16 cellular contexts compared by ENCODE assay signal in genomic region chr19:6945733-6946132, GRCh38. TPM values are rescaled to one million over a fixed set of nuclear protein-coding genes. Genes with fewer than 3 reads are reported as not detected.
A peak's percentile ranks its signal among the peaks of the same experiment; 100 is the strongest.
DNase-seq lines count a peak whose midpoint lies in the region; ATAC-seq and TF ChIP-seq lines count a peak whose summit lies in the region.
"Had no signal": no experiment of that assay in that cellular context is flagged by ENCODE, and none has a peak within 500 bp of the region (broad histone marks: within the 10 kb centered on the region; RNA-seq: fewer than 3 reads in every experiment).

No MANE protein-coding gene starts in this region.

- no peaks in the 10 kb centered on the region for H3K36me3 Mint-ChIP-seq in activated CD4-positive, alpha-beta T cell treated with anti-CD3 and anti-CD28 coated beads for 36 hours (ENCODE audit: low read depth)
- H3K36me3 Mint-ChIP-seq in activated naive CD4-positive, alpha-beta T cell treated with anti-CD3 and anti-CD28 coated beads, Interleukin-2, amount 50 U/mL, for 72 hours: peaks cover 0 to 9% of the 10 kb centered on the region in 2 donors
- no peaks in the 10 kb centered on the region for H3K36me3 Mint-ChIP-seq in activated CD8-positive, alpha-beta T cell treated with anti-CD3 and anti-CD28 coated beads, Interleukin-2, amount 10 ng/mL, durations not matched to agents 7 days and 5 days (ENCODE audit: low read depth)
- H3K36me3 Mint-ChIP-seq in stimulated activated effector memory CD8-positive, alpha-beta T cell treated with anti-CD3 and anti-CD28 coated beads, Interleukin-12 subunit alpha, Interleukin-12 subunit beta, amount 100 ng/mL, for 72 hours: no peaks in the 10 kb centered on the region

- no peaks in the 10 kb centered on the region for H3K9me3 Mint-ChIP-seq in activated CD4-positive, alpha-beta T cell treated with anti-CD3 and anti-CD28 coated beads for 36 hours (ENCODE audit: low read depth)
- no peaks in the 10 kb centered on the region for H3K9me3 Mint-ChIP-seq in activated naive CD4-positive, alpha-beta T cell treated with anti-CD3 and anti-CD28 coated beads, Interleukin-2, amount 50 U/mL, for 72 hours
- H3K9me3 Mint-ChIP-seq in activated CD8-positive, alpha-beta T cell treated with anti-CD3 and anti-CD28 coated beads, Interleukin-2, amount 10 ng/mL, durations not matched to agents 7 days and 5 days (ENCODE audit: insufficient read depth): no peaks in the 10 kb centered on the region
- no peaks in the 10 kb centered on the region for H3K9me3 Mint-ChIP-seq in stimulated activated effector memory CD8-positive, alpha-beta T cell treated with anti-CD3 and anti-CD28 coated beads, Interleukin-12 subunit alpha, Interleukin-12 subunit beta, amount 100 ng/mL, for 72 hours
- H3K9me3 Mint-ChIP-seq: CD4-positive, alpha-beta T cell had no signal

- no peak for TF ChIP-seq EP300 in upper lobe of left lung (IDR thresholded peaks at IDR 0.05)

- no peak for TF ChIP-seq CTCF in upper lobe of left lung (IDR thresholded peaks at IDR 0.05)

- H3K4me3 ChIP-seq in upper lobe of left lung: no peak overlapping the region
- H3K4me3 ChIP-seq: BLaER1, GM12878, GM23338 had no signal

- CTCF ChIA-PET in activated CD4-positive, alpha-beta T cell treated with anti-CD3 and anti-CD28 coated beads for 36 hours (lab: Charles Lee): interaction anchor here (1.0 kb wide), 1 partner anchor 15 kb away, joined by 3 read pairs; no protein-coding TSS in a partner anchor
- CTCF ChIA-PET in activated CD8-positive, alpha-beta T cell treated with anti-CD3 and anti-CD28 coated beads, Interleukin-2, amount 10 ng/mL, durations not matched to agents 7 days and 5 days (lab: Charles Lee): interaction anchor here (1.7 kb wide), 1 partner anchor 18 kb away, joined by 4 read pairs; no protein-coding TSS in a partner anchor

- no peak for DNase-seq in activated CD4-positive, alpha-beta T cell treated with anti-CD3 and anti-CD28 coated beads for 36 hours
- DNase-seq in activated CD4-positive, alpha-beta T cell treated with anti-CD3 and anti-CD28 coated beads for 1 hour: no peak
- DNase-seq in activated naive CD4-positive, alpha-beta T cell treated with anti-CD3 and anti-CD28 coated beads, Interleukin-2, amount 50 U/mL, for 72 hours (ENCODE audit: low spot score in 2 of 2): no peak
- DNase-seq in activated naive CD4-positive, alpha-beta T cell (lab: John Stamatoyannopoulos, UW): no peak
- DNase-seq in activated CD8-positive, alpha-beta T cell treated with anti-CD3 and anti-CD28 coated beads, Interleukin-2, amount 10 ng/mL, durations not matched to agents 7 days and 5 days: no peak
- no peak for DNase-seq in stimulated activated effector memory CD8-positive, alpha-beta T cell treated with anti-CD3 and anti-CD28 coated beads, Interleukin-12 subunit alpha, Interleukin-12 subunit beta, amount 100 ng/mL, for 72 hours (ENCODE audit: low spot score in 2 of 2)
- no peak for DNase-seq in upper lobe of left lung
- DNase-seq: 8988T; AML-193; Calu3; CD4-positive, alpha-beta T cell; DMS 273 treated with DMSO at 0.1 percent for 48 hours; H7 had no signal

- intact Hi-C loops in activated CD4-positive, alpha-beta T cell treated with anti-CD3 and anti-CD28 coated beads for 36 hours (cut with DNase I, micrococcal nuclease): loop anchor here in 1 of 2 experiments (2.0 to 10.0 kb wide), 3 partner anchors 53 to 399 kb away; partner anchors contain the start of gene ARHGEF18

- no peaks in the 10 kb centered on the region for H3K27me3 Mint-ChIP-seq in activated CD4-positive, alpha-beta T cell treated with anti-CD3 and anti-CD28 coated beads for 36 hours
- no peaks in the 10 kb centered on the region for H3K27me3 Mint-ChIP-seq in activated CD8-positive, alpha-beta T cell treated with anti-CD3 and anti-CD28 coated beads, Interleukin-2, amount 10 ng/mL, durations not matched to agents 7 days and 5 days (ENCODE audit: low read depth)
- H3K27me3 Mint-ChIP-seq: CD4-positive, alpha-beta T cell had no signal

- 56 to 62% methylated on average over 3 of the region's 3 CpGs for WGBS in upper lobe of left lung, 2 donors

- POLR2A ChIA-PET in activated CD4-positive, alpha-beta T cell treated with anti-CD3 and anti-CD28 coated beads for 36 hours (lab: Charles Lee): no interaction called here
- POLR2A ChIA-PET in activated CD8-positive, alpha-beta T cell treated with anti-CD3 and anti-CD28 coated beads, Interleukin-2, amount 10 ng/mL, durations not matched to agents 7 days and 5 days (lab: Charles Lee): no interaction called here

- no peak overlapping the region for H3K27ac Mint-ChIP-seq in activated CD4-positive, alpha-beta T cell treated with anti-CD3 and anti-CD28 coated beads for 36 hours
- no peak overlapping the region for H3K27ac Mint-ChIP-seq in activated naive CD4-positive, alpha-beta T cell treated with anti-CD3 and anti-CD28 coated beads, Interleukin-2, amount 50 U/mL, for 72 hours
- no peak overlapping the region for H3K27ac Mint-ChIP-seq in activated CD8-positive, alpha-beta T cell treated with anti-CD3 and anti-CD28 coated beads, Interleukin-2, amount 10 ng/mL, durations not matched to agents 7 days and 5 days
- H3K27ac Mint-ChIP-seq in stimulated activated effector memory CD8-positive, alpha-beta T cell treated with anti-CD3 and anti-CD28 coated beads, Interleukin-12 subunit alpha, Interleukin-12 subunit beta, amount 100 ng/mL, for 72 hours: no peak overlapping the region
- H3K27ac Mint-ChIP-seq: CD4-positive, alpha-beta T cell; GM23338 had no signal

- H3K36me3 ChIP-seq in upper lobe of left lung: no peaks in the 10 kb centered on the region
- H3K36me3 ChIP-seq: BLaER1 had no signal

- no peaks in the 10 kb centered on the region for H3K9me3 ChIP-seq in upper lobe of left lung

- no peaks in the 10 kb centered on the region for H3K4me1 ChIP-seq in upper lobe of left lung

- no peaks in the 10 kb centered on the region for H3K27me3 ChIP-seq in upper lobe of left lung
- H3K27me3 ChIP-seq: BLaER1 had no signal

- no peak overlapping the region for H3K27ac ChIP-seq in upper lobe of left lung
- H3K27ac ChIP-seq: BLaER1 had no signal

- no peak overlapping the region for H3K4me3 Mint-ChIP-seq in activated CD4-positive, alpha-beta T cell treated with anti-CD3 and anti-CD28 coated beads for 36 hours
- H3K4me3 Mint-ChIP-seq in activated CD8-positive, alpha-beta T cell treated with anti-CD3 and anti-CD28 coated beads, Interleukin-2, amount 10 ng/mL, durations not matched to agents 7 days and 5 days: no peak overlapping the region
- H3K4me3 Mint-ChIP-seq in stimulated activated effector memory CD8-positive, alpha-beta T cell treated with anti-CD3 and anti-CD28 coated beads, Interleukin-12 subunit alpha, Interleukin-12 subunit beta, amount 100 ng/mL, for 72 hours: no peak overlapping the region
- H3K4me3 Mint-ChIP-seq: CD4-positive, alpha-beta T cell; GM23338 had no signal

- no peak for TF ChIP-seq POLR2A in upper lobe of left lung (IDR thresholded peaks at IDR 0.05)

- ATAC-seq in activated CD4-positive, alpha-beta T cell treated with anti-CD3 and anti-CD28 coated beads for 36 hours: peak; percentile 71
- peak; percentile 44 to 50 for ATAC-seq in activated naive CD4-positive, alpha-beta T cell treated with anti-CD3 and anti-CD28 coated beads, Interleukin-2, amount 50 U/mL, for 72 hours
- peak; percentile 55 for ATAC-seq in activated CD8-positive, alpha-beta T cell treated with anti-CD3 and anti-CD28 coated beads, Interleukin-2, amount 10 ng/mL, durations not matched to agents 7 days and 5 days
- peak; percentile 69 for ATAC-seq in stimulated activated effector memory CD8-positive, alpha-beta T cell treated with anti-CD3 and anti-CD28 coated beads, Interleukin-12 subunit alpha, Interleukin-12 subunit beta, amount 100 ng/mL, for 72 hours
- ATAC-seq in upper lobe of left lung (ENCODE audit: low FRiP score in 2 of 2): no peak
- ATAC-seq: GM12878, GM23338 had no signal

- peaks cover 18% of the 10 kb centered on the region for H3K4me1 Mint-ChIP-seq in activated CD4-positive, alpha-beta T cell treated with anti-CD3 and anti-CD28 coated beads for 36 hours
- H3K4me1 Mint-ChIP-seq in activated CD8-positive, alpha-beta T cell treated with anti-CD3 and anti-CD28 coated beads, Interleukin-2, amount 10 ng/mL, durations not matched to agents 7 days and 5 days (ENCODE audit: low read depth): peaks cover 15% of the 10 kb centered on the region
- peaks cover 9% of the 10 kb centered on the region for H3K4me1 Mint-ChIP-seq in stimulated activated effector memory CD8-positive, alpha-beta T cell treated with anti-CD3 and anti-CD28 coated beads, Interleukin-12 subunit alpha, Interleukin-12 subunit beta, amount 100 ng/mL, for 72 hours
- H3K4me1 Mint-ChIP-seq: GM23338 had no signal

RNA-seq across cellular contexts. Expression of gene ADGRE1, which starts 58.4 kb away (rescaled TPM):
- 1 to 10 TPM; 6.0 to 6.5 TPM for total RNA-seq in activated CD4-positive, alpha-beta T cell treated with anti-CD3 and anti-CD28 coated beads for 36 hours
- 10 to 100 TPM; 12.1 to 16.1 TPM for total RNA-seq in activated naive CD4-positive, alpha-beta T cell treated with anti-CD3 and anti-CD28 coated beads, Interleukin-2, amount 50 U/mL, for 72 hours
- under 1 TPM; 0.47 to 0.50 TPM for total RNA-seq in activated CD8-positive, alpha-beta T cell treated with anti-CD3 and anti-CD28 coated beads, Interleukin-2, amount 10 ng/mL, durations not matched to agents 7 days and 5 days
- total RNA-seq in upper lobe of left lung: 1 to 10 TPM in 5 of 6 donors, under 1 TPM in 1; 0.79 to 7.3 (median 4.3) TPM
- total RNA-seq: Calu3, GM23338, H7 had no signal

Comparison
In these comparisons a context has a peak if more than half of its experiments do, and no peak if none do; other contexts are left out.
1. ATAC-seq: peak in activated CD4-positive, alpha-beta T cell treated with anti-CD3 and anti-CD28 coated beads for 36 hours (single experiment), activated naive CD4-positive, alpha-beta T cell treated with anti-CD3 and anti-CD28 coated beads, Interleukin-2, amount 50 U/mL, for 72 hours (2 of 2), activated CD8-positive, alpha-beta T cell treated with anti-CD3 and anti-CD28 coated beads, Interleukin-2, amount 10 ng/mL, durations not matched to agents 7 days and 5 days (single experiment) and stimulated activated effector memory CD8-positive, alpha-beta T cell treated with anti-CD3 and anti-CD28 coated beads, Interleukin-12 subunit alpha, Interleukin-12 subunit beta, amount 100 ng/mL, for 72 hours (single experiment); none in upper lobe of left lung (0 of 2).